In genomic region chr5:60699549-60700346, GRCh38 we compare ENCODE assay signal across 8 cellular contexts. TPM values are rescaled to one million over a fixed set of nuclear protein-coding genes. Genes with fewer than 3 reads are reported as not detected.
DNase-seq lines count a peak whose midpoint lies in the region; ATAC-seq and TF ChIP-seq lines count a peak whose summit lies in the region.

Gene DEPDC1B, minus strand, starts transcription at chr5:60700166. Its CDS starts 73 bp downstream, at chr5:60700093.

- no peaks in the 10 kb centered on the region for H3K9me3 ChIP-seq in BE2C

- H3K4me1 ChIP-seq in BE2C = peaks cover 4% of the 10 kb centered on the region

- peak within 1 kb of the TSS; percentile 87 for H3K4me3 ChIP-seq in BE2C (ENCODE audit: low read depth, low read length)

- TF ChIP-seq CTCF in BE2C (IDR thresholded peaks at IDR 0.05; ENCODE audit: low read depth, low read length) = peak; percentile 53

- H3K27me3 ChIP-seq in BE2C = no peaks in the 10 kb centered on the region

- DNase-seq in BE2C (peak; percentile 94), NCI-H446 (lab: John Stamatoyannopoulos, UW) (peak; percentile 56 to 91), cerebellar cortex (ENCODE audit: low spot score) (peak; percentile 88), kidney glomerular epithelial cell (lab: John Stamatoyannopoulos, UW) (peak; percentile 82)
- DNase-seq in activated CD4-positive, CD25-positive, alpha-beta regulatory T cell treated with anti-CD3 and anti-CD28 coated beads, Interleukin-2, amount 50 U/mL, for 72 hours = peak; percentile 84
- DNase-seq in stimulated activated CD4-positive, alpha-beta T cell treated with anti-CD3 and anti-CD28 coated beads, Interleukin-15, amount 100 ng/mL, for 48 hours (ENCODE audit: low read depth in 2 of 2) = peak; percentile 76 to 86

- peak; percentile 87 for ATAC-seq in HG03378 (IDR thresholded peaks at IDR 0.05; ENCODE audit: unreplicated experiment)

- peak; percentile 81 for TF ChIP-seq POLR2A in GM19099 (IDR thresholded peaks at IDR 0.05; ENCODE audit: extremely low read depth, insufficient read length, low read depth)

- H3K36me3 ChIP-seq in BE2C = no peaks in the 10 kb centered on the region

RNA-seq across cellular contexts. Expression of gene DEPDC1B, which starts in this region (rescaled TPM):
- 2.4 TPM for polyA plus RNA-seq in BE2C (2012; ENCODE audit: insufficient read depth, insufficient read length, low read depth)

Comparison
In these comparisons a context has a peak if more than half of its experiments do, and no peak if none do; other contexts are left out.
1. Peak in every context shown above with its lines: DNase-seq, ATAC-seq and H3K4me3 ChIP-seq.